8 cellular contexts compared by ENCODE assay signal in genomic region chr12:112013601-112014402, GRCh38. TPM values are rescaled to one million over a fixed set of nuclear protein-coding genes. Genes with fewer than 3 reads are reported as not detected.
DNase-seq lines count a peak whose midpoint lies in the region; ATAC-seq and TF ChIP-seq lines count a peak whose summit lies in the region.

No MANE protein-coding gene starts in this region.

- H3K27me3 ChIP-seq in skeletal muscle satellite cell (ENCODE audit: control insufficient read depth, insufficient read depth, low read length): no peaks in the 10 kb centered on the region

- TF ChIP-seq CTCF in astrocyte of the spinal cord (IDR thresholded peaks at IDR 0.05; ENCODE audit: low read depth, low read length): no peak

- peak overlapping the region; percentile 92 for H3K9ac ChIP-seq in skeletal muscle satellite cell (ENCODE audit: low read depth, low read length)

- H3K4me1 ChIP-seq in skeletal muscle satellite cell (ENCODE audit: control insufficient read depth, insufficient read depth, low read length): peaks cover 23% of the 10 kb centered on the region

- in situ Hi-C loops in G401 (cut with HindIII; ENCODE audit: low sequenced_read_pairs) (no loop called here), astrocyte of the spinal cord (cut with HindIII; ENCODE audit: low sequenced_read_pairs) (no loop called here)

- DNase-seq in G401 (ENCODE audit: low spot score) (peak; percentile 90), NCI-H146 treated with DMSO at 0.1 percent for 48 hours (lab: John Stamatoyannopoulos, UW; ENCODE audit: unreplicated experiment) (peak; percentile 73), T-helper 22 cell (ENCODE audit: low read depth) (peak; percentile 61), astrocyte of the spinal cord (ENCODE audit: low read depth, low spot score) (peak; percentile 76), mesenteric fat pad (ENCODE audit: low spot score) (no peak)

- ATAC-seq in HG02759 (IDR thresholded peaks at IDR 0.05; ENCODE audit: unreplicated experiment): peak; percentile 21

- peak overlapping the region; percentile 89 for H3K4me3 ChIP-seq in astrocyte of the spinal cord (ENCODE audit: low read depth, low read length)
- peak overlapping the region; percentile 94 for H3K4me3 ChIP-seq in iPS-11a (ENCODE audit: low read depth, low read length)
- peak overlapping the region; percentile 99 for H3K4me3 ChIP-seq in skeletal muscle satellite cell (ENCODE audit: low read length)

- H3K4me2 ChIP-seq in skeletal muscle satellite cell (ENCODE audit: low read length): peak overlapping the region; percentile 89

- no peaks in the 10 kb centered on the region for H3K9me3 ChIP-seq in skeletal muscle satellite cell (replicated peaks; ENCODE audit: low read length)

- peaks cover 10% of the 10 kb centered on the region for H3K36me3 ChIP-seq in skeletal muscle satellite cell (ENCODE audit: insufficient read depth, low read length)

RNA-seq across cellular contexts. Expression of gene ERP29, which starts 0.6 kb away (rescaled TPM):
- total RNA-seq in G401 (2014; rRNA removed; shearing (Covaris generic)): 131 and 159 TPM in 2 replicates
- total RNA-seq in skeletal muscle satellite cell (2012; rRNA removed): 28.4 and 33.2 TPM in 2 replicates
- 41.8 TPM for total RNA-seq in mesenteric fat pad

RNA-seq across cellular contexts. Expression of gene TMEM116, which starts 0.8 kb away (rescaled TPM):
- 5.9 and 7.4 TPM in 2 replicates for total RNA-seq in G401 (2014; rRNA removed; shearing (Covaris generic))
- total RNA-seq in skeletal muscle satellite cell (2012; rRNA removed): 3.5 and 6.6 TPM in 2 replicates
- 6.0 TPM for total RNA-seq in mesenteric fat pad
